ENCODE assay signal across 11 cellular contexts in genomic region chr2:64770781-64771334, GRCh38.
A peak's percentile ranks its signal among the peaks of the same experiment; 100 is the strongest.
DNase-seq lines count a peak whose midpoint lies in the region; ATAC-seq, FAIRE-seq and TF ChIP-seq lines count a peak whose summit lies in the region.
"Had no signal": no experiment of that assay in that cellular context is flagged by ENCODE, and none has a peak within 500 bp of the region (broad histone marks: within the 10 kb centered on the region; RNA-seq: fewer than 3 reads in every experiment).

No MANE protein-coding gene starts in this region.

- H2BK5ac ChIP-seq in H1 (ENCODE audit: low read depth, low read length) (no peak overlapping the region), mesenchymal stem cell (ENCODE audit: low read depth, low read length, poor library complexity, severe bottlenecking) (no peak overlapping the region)

- H4K8ac ChIP-seq in H1 (ENCODE audit: extremely low read depth, insufficient read depth, low read length) (peak overlapping the region; percentile 53), mesenchymal stem cell (ENCODE audit: low read length) (no peak overlapping the region)

- H3K14ac ChIP-seq in H1 (ENCODE audit: insufficient read length) (no peak overlapping the region), mesenchymal stem cell (ENCODE audit: low read length in 2 of 2) (no peak overlapping the region)

- no peaks in the 10 kb centered on the region for H3K79me2 ChIP-seq in H1 (ENCODE audit: control insufficient read depth in 1 of 2, insufficient read depth in 2 of 2, low read length in 2 of 2)

- no peak for TF ChIP-seq POLR2A in H1 (IDR thresholded peaks at IDR 0.05; ENCODE audit: control extremely low read depth in 1 of 2, low read depth in 2 of 2, low read length in 2 of 2)

- no peak overlapping the region for H3K56ac ChIP-seq in H1 (replicated peaks; ENCODE audit: insufficient read length, low read depth, low read length)

- H3K36me3 ChIP-seq in H1 (ENCODE audit: control insufficient read depth in 2 of 4, insufficient read depth in 4 of 4, low read length in 3 of 4) (no peaks in the 10 kb centered on the region), mesenchymal stem cell (ENCODE audit: control insufficient read depth in 1 of 2, insufficient read depth in 2 of 2, low read depth in 1 of 2, low read length in 2 of 2) (no peaks in the 10 kb centered on the region)

- no peak overlapping the region for H2BK20ac ChIP-seq in H1 (ENCODE audit: low read length)

- no peak overlapping the region for H4K91ac ChIP-seq in H1 (replicated peaks; ENCODE audit: insufficient read length, low read length)
- no peak overlapping the region for H4K91ac ChIP-seq in mesenchymal stem cell (ENCODE audit: low read length)

- FAIRE-seq in H1 (lab: Jason Lieb, UNC): no peak
- FAIRE-seq: GM19239 had no signal

- H3K4me3 ChIP-seq in H1 (ENCODE audit: extremely low read depth in 1 of 4, insufficient read depth in 2 of 4, low read depth in 3 of 4, low read length in 4 of 4): no peak overlapping the region
- H3K4me3 ChIP-seq in mesenchymal stem cell (ENCODE audit: insufficient read depth in 1 of 2, low read depth in 1 of 2, low read length in 2 of 2): peak overlapping the region in 1 of 2 experiments; percentile 9

- H3K9ac ChIP-seq in H1 (replicated peaks in 1 of 4; ENCODE audit: extremely low read depth in 1 of 4, low read depth in 3 of 4, low read length in 3 of 4): no peak overlapping the region
- H3K9ac ChIP-seq in mesenchymal stem cell (ENCODE audit: low read length): peak overlapping the region; percentile 97

- H2BK120ac ChIP-seq in H1 (replicated peaks; ENCODE audit: low read depth, low read length) (no peak overlapping the region), mesenchymal stem cell (ENCODE audit: low read depth, low read length) (no peak overlapping the region)

- H3K18ac ChIP-seq in H1 (ENCODE audit: extremely low read depth, low read length): no peak overlapping the region
- peak overlapping the region in 1 of 2 experiments; percentile 31 for H3K18ac ChIP-seq in mesenchymal stem cell (ENCODE audit: low read depth in 1 of 2, low read length in 2 of 2)

- no peak for TF ChIP-seq CTCF in H1 (IDR thresholded peaks at IDR 0.05; ENCODE audit: control extremely low read depth in 1 of 3, insufficient read depth in 1 of 3, low read depth in 1 of 3, low read length in 3 of 3)

- H2BK15ac ChIP-seq in H1 (ENCODE audit: low read length): no peak overlapping the region
- H2BK15ac ChIP-seq in mesenchymal stem cell (ENCODE audit: low read depth, poor library complexity, severe bottlenecking): peak overlapping the region; percentile 50

- no peak overlapping the region for H3K27ac ChIP-seq in H1 (ENCODE audit: low read depth, low read length)
- H3K27ac ChIP-seq in mesenchymal stem cell (ENCODE audit: low read length, poor library complexity, severe bottlenecking): no peak overlapping the region

- DNase-seq in AG08395 (ENCODE audit: low spot score): peak; percentile 91
- peak; percentile 97 for DNase-seq in LHCN-M2 (ENCODE audit: low read depth)
- DNase-seq in H1 (ENCODE audit: low read depth in 1 of 2, low spot score in 2 of 2): no peak
- DNase-seq in mesenchymal stem cell: no peak
- no peak for DNase-seq in HuH-7 (ENCODE audit: low spot score)
- DNase-seq in NCI-H69 (lab: John Stamatoyannopoulos, UW): no peak
- DNase-seq: DMS53, midbrain had no signal

- H3K23me2 ChIP-seq in H1 (ENCODE audit: low read depth, low read length): peaks cover 7% of the 10 kb centered on the region; the same call in 1 of the 2 replicates

- H3K9me3 ChIP-seq in H1 (ENCODE audit: insufficient read depth in 2 of 2, low read depth in 1 of 2, low read length in 1 of 2): no peaks in the 10 kb centered on the region
- peaks cover 7% of the 10 kb centered on the region for H3K9me3 ChIP-seq in mesenchymal stem cell (ENCODE audit: control insufficient read depth, low read length)

- H2AFZ ChIP-seq in H1 (ENCODE audit: low read length) (no peak overlapping the region), mesenchymal stem cell (ENCODE audit: low read depth, low read length) (no peak overlapping the region)

- no peak for TF ChIP-seq RAD21 in H1 (IDR thresholded peaks at IDR 0.05 in 1 of 2, conservative IDR thresholded peaks at IDR 0.05 in 1 of 2; ENCODE audit: low read depth in 2 of 2, low read length in 2 of 2)

- H2AK5ac ChIP-seq in H1 (ENCODE audit: low read depth, low read length) (no peak overlapping the region), mesenchymal stem cell (ENCODE audit: low read length, severe bottlenecking) (no peak overlapping the region)

- no peaks in the 10 kb centered on the region for H4K20me1 ChIP-seq in H1 (replicated peaks in 1 of 2; ENCODE audit: control insufficient read depth in 1 of 2, insufficient read depth in 2 of 2, low read length in 2 of 2)

- no peak overlapping the region for H4K5ac ChIP-seq in H1 (ENCODE audit: insufficient read length, low read depth, low read length)

- CTCF ChIA-PET in H1 (lab: Charles Lee; ENCODE audit: partially characterized antibody): interaction anchor here (1.4 to 1.7 kb wide), 2 partner anchors 10 to 23 kb away, joined by 3 to 9 read pairs; no protein-coding TSS in a partner anchor

- H2BK12ac ChIP-seq in H1 (ENCODE audit: low read depth, low read length) (no peak overlapping the region), mesenchymal stem cell (ENCODE audit: low read length in 2 of 2) (peak overlapping the region in 1 of 2 experiments; percentile 37)

- H3K79me1 ChIP-seq in H1 (ENCODE audit: low read depth, low read length) (no peaks in the 10 kb centered on the region), mesenchymal stem cell (replicated peaks; ENCODE audit: low read length, poor library complexity, severe bottlenecking) (no peaks in the 10 kb centered on the region)

- POLR2A ChIA-PET in H1 (lab: Charles Lee; ENCODE audit: partially characterized antibody): interaction anchor here (0.6 to 1.1 kb wide), 2 partner anchors 21 to 66 kb away, joined by 3 to 4 read pairs; no protein-coding TSS in a partner anchor

- H3K4ac ChIP-seq in H1 (replicated peaks; ENCODE audit: insufficient read length, low read depth, low read length) (no peak overlapping the region), mesenchymal stem cell (ENCODE audit: low read depth in 1 of 2, low read length in 2 of 2) (peak overlapping the region in 1 of 2 experiments; percentile 21)

- peaks cover 2 to 7% (median 3%) of the 10 kb centered on the region in 4 experiments; a peak in 4 of 7 replicates for H3K4me1 ChIP-seq in H1 (replicated peaks in 1 of 4; ENCODE audit: control insufficient read depth in 3 of 4, insufficient read depth in 4 of 4, low read length in 3 of 4)
- H3K4me1 ChIP-seq in mesenchymal stem cell (ENCODE audit: control insufficient read depth, insufficient read depth, low read depth, low read length): peaks cover 3% of the 10 kb centered on the region

- no peak overlapping the region; a peak in 1 of 4 replicates for H3K4me2 ChIP-seq in H1 (ENCODE audit: insufficient read depth in 1 of 2, low read depth in 2 of 2, low read length in 2 of 2)
- H3K4me2 ChIP-seq in mesenchymal stem cell (ENCODE audit: low read length, poor library complexity, severe bottlenecking): no peak overlapping the region

- peaks cover 3 to 23% (median 16%) of the 10 kb centered on the region in 4 experiments for H3K27me3 ChIP-seq in H1 (replicated peaks in 1 of 4; ENCODE audit: control insufficient read depth in 3 of 4, extremely low read depth in 1 of 4, insufficient read depth in 3 of 4, low read length in 3 of 4)
- H3K27me3 ChIP-seq in mesenchymal stem cell (ENCODE audit: control insufficient read depth in 1 of 2, insufficient read depth in 1 of 2, low read length in 2 of 2): no peaks in the 10 kb centered on the region

- ATAC-seq in HG03521 (IDR thresholded peaks at IDR 0.05; ENCODE audit: unreplicated experiment): no peak
- no peak for ATAC-seq in GM21825 (IDR thresholded peaks at IDR 0.05; ENCODE audit: unreplicated experiment)

- WGBS in H1 (ENCODE audit: extremely low coverage in 1 of 2, insufficient coverage in 1 of 2, insufficient read length in 1 of 2, insufficient replicate concordance in 2 of 2, low coverage in 1 of 2, low lambda C conversion rate in 2 of 2, missing lambda C conversion rate in 1 of 2), 2 experiments: 72% methylated on average over 5 of the region's 5 CpGs; no CpG with 5 or more reads in 1 of the 2 experiments
- WGBS in mesenchymal stem cell: 69% methylated on average over 5 of the region's 5 CpGs

- TF ChIP-seq EP300 in H1 (IDR thresholded peaks at IDR 0.05; ENCODE audit: borderline replicate concordance in 1 of 2, low read depth in 2 of 2, low read length in 2 of 2): no peak

- H3K23ac ChIP-seq in H1 (ENCODE audit: insufficient read length) (no peak overlapping the region), mesenchymal stem cell (ENCODE audit: low read length in 2 of 2) (no peak overlapping the region)

TF ChIP-seq in H1, 55 proteins besides CTCF, POLR2A, EP300 and RAD21:
- TF ChIP-seq KDM5A (IDR thresholded peaks at IDR 0.05; ENCODE audit: low read length): no peak
- 0 out of 2 replicates have a peak, but pooled peaks have one; percentile 42 for TF ChIP-seq KDM1A (IDR thresholded peaks at IDR 0.05; ENCODE audit: borderline replicate concordance, low read length)

Comparison
In these comparisons a context has a peak if more than half of its experiments do, and no peak if none do; other contexts are left out.
1. DNase-seq: peak in AG08395 (single experiment) and LHCN-M2 (single experiment); none in H1 (0 of 2), mesenchymal stem cell (single experiment), HuH-7 (single experiment) and NCI-H69 (single experiment).